ENCODE assay signal across 8 cellular contexts in the genomic region with DNA sequence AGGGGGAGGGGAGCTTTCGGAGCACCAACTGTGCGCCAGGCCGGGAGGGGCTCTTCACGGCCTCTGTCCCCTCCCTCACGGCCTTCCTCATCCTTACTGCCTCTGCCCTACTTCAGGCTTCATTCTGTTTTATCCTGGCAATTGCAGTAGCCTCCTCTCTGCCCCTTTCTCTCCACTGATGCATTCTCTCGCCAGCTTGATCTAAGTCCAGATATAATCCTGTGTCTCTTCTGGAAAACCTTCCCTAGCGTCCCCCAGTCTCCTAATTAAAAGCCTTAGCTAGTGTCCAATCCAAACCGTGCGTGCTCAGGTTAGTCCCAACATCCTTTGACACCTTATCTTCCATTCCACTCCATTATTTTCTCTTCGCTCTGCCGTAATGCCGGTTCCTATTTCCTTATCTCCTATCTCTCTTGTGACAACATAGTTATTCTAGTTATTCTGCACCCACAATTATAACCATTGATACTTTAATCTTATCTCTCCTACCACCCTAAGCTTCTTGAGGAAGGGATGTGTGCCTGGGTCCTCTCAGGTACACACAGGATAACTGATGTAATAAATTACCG. TPM values are rescaled to one million over a fixed set of nuclear protein-coding genes. Genes with fewer than 3 reads are reported as not detected.
DNase-seq lines count a peak whose midpoint lies in the region; TF ChIP-seq lines count a peak whose summit lies in the region.

No MANE protein-coding gene starts in this region.

- intact Hi-C loops in activated T-helper 2 cell treated with anti-CD3 and anti-CD28 coated beads, Interferon-gamma antibody, Interleukin-2, Interleukin-4, amounts not matched to agents 10 μg/mL and 5 μg/mL and 100 μg/mL, durations not matched to agents 14 hours and 24 hours and 36 hours (cut with micrococcal nuclease) = loop anchor here (1.0 kb wide), 1 partner anchor 14 kb away; the partner anchor contains the start of gene SEPTIN1
- intact Hi-C loops in tibial artery (cut with DNase I; ENCODE audit: low total_unique reads) = loop anchor here (2.0 kb wide), 1 partner anchor 17 kb away; no protein-coding TSS in a partner anchor

- H3K27me3 ChIP-seq in AG04450 (ENCODE audit: control insufficient read depth, insufficient read depth, low read length) (no peaks in the 10 kb centered on the region), layer of hippocampus (ENCODE audit: control insufficient read depth, insufficient read depth, low read length) (no peaks in the 10 kb centered on the region), tibial artery (no peaks in the 10 kb centered on the region)

- peaks cover 0 to 17% (median 17%) of the 10 kb centered on the region in 3 donors for H3K36me3 ChIP-seq in tibial artery

- POLR2A ChIA-PET in AG04450 (lab: Yijun Ruan, JAX) = interaction anchor here (1.6 to 2.1 kb wide), 3 partner anchors 11 to 25 kb away, joined by 8 to 23 read pairs (median 10); partner anchors contain the start of gene ZNF771

- CTCF ChIA-PET in AG04450 (lab: Charles Lee) = interaction anchor here (0.7 to 2.5 kb wide), 4 partner anchors 12 to 233 kb away, joined by 3 to 13 read pairs (median 4); partner anchors contain the start of gene ZNF771

- no peaks in the 10 kb centered on the region for H3K36me3 Mint-ChIP-seq in HFFc6 (ENCODE audit: low read depth)
- peaks cover 28% of the 10 kb centered on the region for H3K36me3 Mint-ChIP-seq in activated T-helper 2 cell treated with anti-CD3 and anti-CD28 coated beads, Interferon-gamma antibody, Interleukin-2, Interleukin-4, amounts not matched to agents 10 μg/mL and 5 μg/mL and 100 μg/mL, durations not matched to agents 14 hours and 24 hours and 36 hours (ENCODE audit: low read depth)

- peaks cover 0 to 27% (median 25%) of the 10 kb centered on the region in 4 donors for H3K4me1 ChIP-seq in tibial artery

- H3K4me3 Mint-ChIP-seq in HFFc6 = peak overlapping the region; percentile 89
- H3K4me3 Mint-ChIP-seq in activated T-helper 2 cell treated with anti-CD3 and anti-CD28 coated beads, Interferon-gamma antibody, Interleukin-2, Interleukin-4, amounts not matched to agents 10 μg/mL and 5 μg/mL and 100 μg/mL, durations not matched to agents 14 hours and 24 hours and 36 hours (ENCODE audit: low read depth) = peak overlapping the region; percentile 87

- H3K9me3 ChIP-seq in AG04450 (ENCODE audit: control insufficient read depth, insufficient read depth, low read length) (no peaks in the 10 kb centered on the region; the same call in 1 of the 2 replicates), tibial artery (no peaks in the 10 kb centered on the region)

- TF ChIP-seq CTCF in AG04450 (IDR thresholded peaks at IDR 0.05; ENCODE audit: low read depth, low read length) (no peak), HFFc6 (IDR thresholded peaks at IDR 0.05) (no peak), tibial artery (IDR thresholded peaks at IDR 0.05) (no peak)

- peak overlapping the region; percentile 39 for H3K27ac ChIP-seq in AG04450 (ENCODE audit: low read depth, low read length)
- peak overlapping the region; percentile 62 for H3K27ac ChIP-seq in layer of hippocampus (ENCODE audit: low read depth, low read length)
- peak overlapping the region; percentile 79 to 83 for H3K27ac ChIP-seq in tibial artery

- no peak for DNase-seq in AG04450 (ENCODE audit: low read depth, low spot score)
- DNase-seq in HFFc6 = no peak
- no peak for DNase-seq in activated T-helper 2 cell treated with anti-CD3 and anti-CD28 coated beads, Interferon-gamma antibody, Interleukin-2, Interleukin-4, amounts not matched to agents 10 μg/mL and 5 μg/mL and 100 μg/mL, durations not matched to agents 14 hours and 24 hours and 36 hours (ENCODE audit: low spot score)
- no peak for DNase-seq in tibial artery
- DNase-seq in AG08395 (ENCODE audit: low spot score) = no peak
- no peak for DNase-seq in putamen (ENCODE audit: low spot score)
- no peak for DNase-seq in NCI-H1436 treated with DMSO at 0.1 percent for 48 hours (lab: John Stamatoyannopoulos, UW)

- no peaks in the 10 kb centered on the region for H3K9me3 Mint-ChIP-seq in HFFc6
- no peaks in the 10 kb centered on the region for H3K9me3 Mint-ChIP-seq in activated T-helper 2 cell treated with anti-CD3 and anti-CD28 coated beads, Interferon-gamma antibody, Interleukin-2, Interleukin-4, amounts not matched to agents 10 μg/mL and 5 μg/mL and 100 μg/mL, durations not matched to agents 14 hours and 24 hours and 36 hours

- peak overlapping the region; percentile 62 for H3K27ac Mint-ChIP-seq in HFFc6
- H3K27ac Mint-ChIP-seq in activated T-helper 2 cell treated with anti-CD3 and anti-CD28 coated beads, Interferon-gamma antibody, Interleukin-2, Interleukin-4, amounts not matched to agents 10 μg/mL and 5 μg/mL and 100 μg/mL, durations not matched to agents 14 hours and 24 hours and 36 hours = peak overlapping the region; percentile 88

- H3K4me3 ChIP-seq in AG04450 (ENCODE audit: low read depth, low read length) (peak overlapping the region; percentile 79), tibial artery (peak overlapping the region; percentile 69 to 81)

- H3K27me3 Mint-ChIP-seq in HFFc6 (ENCODE audit: insufficient read depth) = no peaks in the 10 kb centered on the region; the same call in 1 of the 2 replicates
- H3K27me3 Mint-ChIP-seq in activated T-helper 2 cell treated with anti-CD3 and anti-CD28 coated beads, Interferon-gamma antibody, Interleukin-2, Interleukin-4, amounts not matched to agents 10 μg/mL and 5 μg/mL and 100 μg/mL, durations not matched to agents 14 hours and 24 hours and 36 hours (ENCODE audit: low read depth) = no peaks in the 10 kb centered on the region

- peaks cover 38% of the 10 kb centered on the region for H3K4me1 Mint-ChIP-seq in HFFc6 (ENCODE audit: low read depth)
- peaks cover 37% of the 10 kb centered on the region for H3K4me1 Mint-ChIP-seq in activated T-helper 2 cell treated with anti-CD3 and anti-CD28 coated beads, Interferon-gamma antibody, Interleukin-2, Interleukin-4, amounts not matched to agents 10 μg/mL and 5 μg/mL and 100 μg/mL, durations not matched to agents 14 hours and 24 hours and 36 hours (ENCODE audit: low read depth)

RNA-seq across cellular contexts. Expression of gene ZNF48, which starts 0.9 kb away (rescaled TPM):
- 4.3 and 5.3 TPM in 2 replicates for polyA plus RNA-seq in AG04450 (2011; rRNA removed)
- 5.9 and 6.6 TPM in 2 replicates for polyA minus RNA-seq in AG04450 (2011; rRNA and poly(A)+ RNA removed)
- total RNA-seq in HFFc6 (2021; fragmentation: NEBNext Ultra II Directional; extraction: Animal tissue kit (Norgen Biotek cat#: 25700)) = 1 to 10 TPM; 5.3 to 7.9 (median 6.1) TPM
- 13.4 TPM in 2 replicates for total RNA-seq in activated T-helper 2 cell treated with anti-CD3 and anti-CD28 coated beads, Interferon-gamma antibody, Interleukin-2, Interleukin-4, amounts not matched to agents 10 μg/mL and 5 μg/mL and 100 μg/mL, durations not matched to agents 14 hours and 24 hours and 36 hours

RNA-seq across cellular contexts. Expression of gene ZNF771, which starts 11.3 kb away (rescaled TPM):
- 9.3 and 10.1 TPM in 2 replicates for polyA plus RNA-seq in AG04450 (2011; rRNA removed)
- 5.8 and 6.3 TPM in 2 replicates for polyA minus RNA-seq in AG04450 (2011; rRNA and poly(A)+ RNA removed)
- total RNA-seq in HFFc6 (2021; fragmentation: NEBNext Ultra II Directional; extraction: Animal tissue kit (Norgen Biotek cat#: 25700)) = 10 to 100 TPM; 15.8 to 19.1 (median 16.8) TPM
- total RNA-seq in activated T-helper 2 cell treated with anti-CD3 and anti-CD28 coated beads, Interferon-gamma antibody, Interleukin-2, Interleukin-4, amounts not matched to agents 10 μg/mL and 5 μg/mL and 100 μg/mL, durations not matched to agents 14 hours and 24 hours and 36 hours = 8.3 and 9.3 TPM in 2 replicates

RNA-seq across cellular contexts. Expression of gene SEPTIN1, which starts 13.7 kb away (rescaled TPM):
- polyA plus RNA-seq in AG04450 (2011; rRNA removed) = not detected in 2 replicates
- polyA minus RNA-seq in AG04450 (2011; rRNA and poly(A)+ RNA removed) = 0.51 TPM in 1 of 2 replicates, not detected in the other
- 1 to 10 TPM; 1.5 to 2.8 (median 1.8) TPM for total RNA-seq in HFFc6 (2021; fragmentation: NEBNext Ultra II Directional; extraction: Animal tissue kit (Norgen Biotek cat#: 25700))
- 169 and 173 TPM in 2 replicates for total RNA-seq in activated T-helper 2 cell treated with anti-CD3 and anti-CD28 coated beads, Interferon-gamma antibody, Interleukin-2, Interleukin-4, amounts not matched to agents 10 μg/mL and 5 μg/mL and 100 μg/mL, durations not matched to agents 14 hours and 24 hours and 36 hours

RNA-seq across cellular contexts. Expression of gene MYL11, which starts 21.5 kb away (rescaled TPM):
- 0.55 TPM in 1 of 2 replicates, not detected in the other for polyA plus RNA-seq in AG04450 (2011; rRNA removed)
- polyA minus RNA-seq in AG04450 (2011; rRNA and poly(A)+ RNA removed) = not detected in 2 replicates
- total RNA-seq in HFFc6 (2021; fragmentation: NEBNext Ultra II Directional; extraction: Animal tissue kit (Norgen Biotek cat#: 25700)) = 1 to 10 TPM in 1 of 6 experiments, under 1 TPM in 2, not detected in 3; 0.77 to 1.2 (median 0.82) TPM
- total RNA-seq in activated T-helper 2 cell treated with anti-CD3 and anti-CD28 coated beads, Interferon-gamma antibody, Interleukin-2, Interleukin-4, amounts not matched to agents 10 μg/mL and 5 μg/mL and 100 μg/mL, durations not matched to agents 14 hours and 24 hours and 36 hours = 3.4 and 4.3 TPM in 2 replicates

RNA-seq across cellular contexts. Expression of gene TBC1D10B, which starts 25.8 kb away (rescaled TPM):
- polyA plus RNA-seq in AG04450 (2011; rRNA removed) = 12.0 and 14.8 TPM in 2 replicates
- 16.8 and 18.3 TPM in 2 replicates for polyA minus RNA-seq in AG04450 (2011; rRNA and poly(A)+ RNA removed)
- total RNA-seq in HFFc6 (2021; fragmentation: NEBNext Ultra II Directional; extraction: Animal tissue kit (Norgen Biotek cat#: 25700)) = 10 to 100 TPM; 44.6 to 51.6 (median 46.3) TPM
- 63.4 and 64.4 TPM in 2 replicates for total RNA-seq in activated T-helper 2 cell treated with anti-CD3 and anti-CD28 coated beads, Interferon-gamma antibody, Interleukin-2, Interleukin-4, amounts not matched to agents 10 μg/mL and 5 μg/mL and 100 μg/mL, durations not matched to agents 14 hours and 24 hours and 36 hours

Comparison
In these comparisons a context has a peak if more than half of its experiments do, and no peak if none do; other contexts are left out.
1. RNA of gene SEPTIN1, which starts 13.7 kb away (total RNA-seq): 169 to 173 TPM in activated T-helper 2 cell treated with anti-CD3 and anti-CD28 coated beads, Interferon-gamma antibody, Interleukin-2, Interleukin-4, amounts not matched to agents 10 μg/mL and 5 μg/mL and 100 μg/mL, durations not matched to agents 14 hours and 24 hours and 36 hours; 1.5 to 2.8 TPM in HFFc6; every median in the first group is over 10 times any median in the second.
2. Peak in every context shown above with its lines, with median percentiles within 50 percentile points of each other: H3K27ac ChIP-seq.